In genomic region chr6:166958926-166959861, GRCh38 we compare ENCODE assay signal across 9 cellular contexts. TPM values are rescaled to one million over a fixed set of nuclear protein-coding genes. Genes with fewer than 3 reads are reported as not detected.
DNase-seq lines count a peak whose midpoint lies in the region; ATAC-seq, FAIRE-seq and TF ChIP-seq lines count a peak whose summit lies in the region.
"Had no signal": no experiment of that assay in that cellular context is flagged by ENCODE, and none has a peak within 500 bp of the region (broad histone marks: within the 10 kb centered on the region; RNA-seq: fewer than 3 reads in every experiment).

No MANE protein-coding gene starts in this region.

- FAIRE-seq in H54 (lab: Jason Lieb, UNC) = no peak

- intact Hi-C loops in gastrocnemius medialis (cut with DNase I; ENCODE audit: low total_unique reads) = loop anchor here (10.0 kb wide), 1 partner anchor 174 kb away; no protein-coding TSS in a partner anchor

- H3K36me3 ChIP-seq in mucosa of stomach (ENCODE audit: control insufficient read depth, insufficient read depth, low read length) = no peaks in the 10 kb centered on the region
- H3K36me3 ChIP-seq in gastrocnemius medialis = no peaks in the 10 kb centered on the region

- H3K4me3 ChIP-seq in mucosa of stomach (ENCODE audit: low read length) (no peak overlapping the region), gastrocnemius medialis (no peak overlapping the region)

- ATAC-seq in GM18511 (IDR thresholded peaks at IDR 0.05; ENCODE audit: unreplicated experiment) (peak; percentile 28), gastrocnemius medialis (no peak)

- H3K27me3 ChIP-seq in mucosa of stomach (ENCODE audit: control insufficient read depth, insufficient read depth, low read length) (no peaks in the 10 kb centered on the region), gastrocnemius medialis (no peaks in the 10 kb centered on the region)

- peak overlapping the region; percentile 88 for H3K27ac Mint-ChIP-seq in activated naive CD8-positive, alpha-beta T cell treated with anti-CD3 and anti-CD28 coated beads for 36 hours

- no peaks in the 10 kb centered on the region for H3K27me3 Mint-ChIP-seq in activated naive CD8-positive, alpha-beta T cell treated with anti-CD3 and anti-CD28 coated beads for 36 hours

- H3K9me3 ChIP-seq in mucosa of stomach (ENCODE audit: control insufficient read depth, low read length) (no peaks in the 10 kb centered on the region), gastrocnemius medialis (no peaks in the 10 kb centered on the region)

- DNase-seq in NAMALWA (ENCODE audit: low spot score) = peak; percentile 72
- peak; percentile 18 for DNase-seq in activated naive CD8-positive, alpha-beta T cell treated with anti-CD3 and anti-CD28 coated beads for 36 hours
- DNase-seq in NCI-H146 (lab: John Stamatoyannopoulos, UW) = no peak
- DNase-seq in NCI-H526 (lab: John Stamatoyannopoulos, UW) = no peak
- no peak for DNase-seq in gastrocnemius medialis
- no peak for DNase-seq in H54 (ENCODE audit: insufficient read length, low spot score)

- H3K4me3 Mint-ChIP-seq in activated naive CD8-positive, alpha-beta T cell treated with anti-CD3 and anti-CD28 coated beads for 36 hours = peak overlapping the region; percentile 83

- H3K9me3 Mint-ChIP-seq in activated naive CD8-positive, alpha-beta T cell treated with anti-CD3 and anti-CD28 coated beads for 36 hours = peaks cover 5% of the 10 kb centered on the region

- no peak for TF ChIP-seq CTCF in gastrocnemius medialis (IDR thresholded peaks at IDR 0.05 in 4 of 5, conservative IDR thresholded peaks at IDR 0.05 in 1 of 5)

- H3K4me1 ChIP-seq in mucosa of stomach (ENCODE audit: control insufficient read depth, insufficient read depth, low read length) (peaks cover 30% of the 10 kb centered on the region), gastrocnemius medialis (peaks cover 0 to 18% of the 10 kb centered on the region in 2 donors)

- peaks cover 42% of the 10 kb centered on the region for H3K4me1 Mint-ChIP-seq in activated naive CD8-positive, alpha-beta T cell treated with anti-CD3 and anti-CD28 coated beads for 36 hours

- in situ Hi-C loops in gastrocnemius medialis (cut with MboI; ENCODE audit: low sequenced_read_pairs in 4 of 4) = no loop called here

- peak overlapping the region; percentile 31 for H3K9ac ChIP-seq in mucosa of stomach (ENCODE audit: low read length)

- TF ChIP-seq POLR2A in gastrocnemius medialis (IDR thresholded peaks at IDR 0.05) (no peak), H54 (IDR thresholded peaks at IDR 0.05; ENCODE audit: low read depth, low read length) (no peak)

- H3K27ac ChIP-seq in gastrocnemius medialis = peak overlapping the region in 2 of 4 donors; percentile 10 to 27
- H3K27ac ChIP-seq: epithelial cell of prostate had no signal

- peaks cover 8% of the 10 kb centered on the region for H3K36me3 Mint-ChIP-seq in activated naive CD8-positive, alpha-beta T cell treated with anti-CD3 and anti-CD28 coated beads for 36 hours

RNA-seq across cellular contexts. Expression of gene RNASET2, which starts 2.8 kb away (rescaled TPM):
- total RNA-seq in activated naive CD8-positive, alpha-beta T cell treated with anti-CD3 and anti-CD28 coated beads for 36 hours = 10 to 100 TPM; 34.1 to 35.8 TPM
- 1 to 10 TPM; 4.9 to 9.6 (median 6.5) TPM for total RNA-seq in gastrocnemius medialis

RNA-seq across cellular contexts. Expression of gene CEP43, which starts 40.0 kb away (rescaled TPM):
- 10 to 100 TPM; 24.5 to 27.3 TPM for total RNA-seq in activated naive CD8-positive, alpha-beta T cell treated with anti-CD3 and anti-CD28 coated beads for 36 hours
- 1 to 10 TPM; 4.4 to 8.3 (median 5.9) TPM for total RNA-seq in gastrocnemius medialis

Comparison
In these comparisons a context has a peak if more than half of its experiments do, and no peak if none do; other contexts are left out.
1. DNase-seq: peak in NAMALWA (single experiment) and activated naive CD8-positive, alpha-beta T cell treated with anti-CD3 and anti-CD28 coated beads for 36 hours (single experiment); none in NCI-H146 (single experiment), NCI-H526 (0 of 2), gastrocnemius medialis (0 of 2) and H54 (single experiment).